In the genomic region with DNA sequence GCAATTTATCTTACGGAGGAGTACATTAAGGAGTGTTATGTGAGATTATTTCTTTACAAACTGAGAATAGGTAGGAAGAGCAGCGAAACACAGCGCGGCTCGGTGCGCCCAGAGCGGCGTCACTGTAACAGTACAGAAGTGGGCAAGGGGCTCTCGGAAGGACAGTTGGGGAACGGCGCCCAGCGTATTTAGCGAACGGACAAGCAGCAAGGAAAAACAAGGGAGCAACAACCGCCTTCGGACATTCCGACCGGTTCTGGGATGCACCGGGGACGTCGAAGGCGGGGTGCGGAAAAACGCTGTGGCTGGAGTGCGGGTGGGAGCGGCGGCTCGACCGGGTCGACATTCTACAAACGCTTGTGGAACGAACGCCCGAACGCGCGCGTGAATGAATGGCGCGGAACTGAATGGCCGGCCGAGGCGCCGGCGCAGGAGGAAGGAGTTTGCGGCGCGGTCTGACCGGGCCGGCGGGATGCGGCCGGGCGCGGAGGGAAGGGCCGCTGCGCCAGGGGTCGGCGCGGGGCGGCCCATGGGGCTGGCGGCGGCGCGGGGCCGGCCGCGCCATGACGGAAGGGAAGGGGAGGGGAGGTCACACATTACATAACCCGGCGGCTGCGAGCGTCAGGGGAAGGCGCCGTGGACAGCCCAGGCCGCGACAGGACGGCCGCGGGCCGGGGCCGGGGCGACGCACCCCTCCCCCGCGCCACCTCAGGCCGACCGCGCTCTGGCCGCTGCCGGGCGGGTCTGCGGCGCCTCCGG, we compare ENCODE assay signal across 8 cellular contexts. TPM values are rescaled to one million over a fixed set of nuclear protein-coding genes. Genes with fewer than 3 reads are reported as not detected.
A peak's percentile ranks its signal among the peaks of the same experiment; 100 is the strongest.
DNase-seq lines count a peak whose midpoint lies in the region; ATAC-seq, FAIRE-seq and TF ChIP-seq lines count a peak whose summit lies in the region.

No MANE protein-coding gene starts in this region.

- no peaks in the 10 kb centered on the region for H3K9me3 ChIP-seq in Loucy (ENCODE audit: insufficient read depth, low read depth, low read length)
- no peaks in the 10 kb centered on the region for H3K9me3 ChIP-seq in colonic mucosa

- H2AFZ ChIP-seq in Loucy (ENCODE audit: low read length) = peak overlapping the region; percentile 62; the same call in 1 of the 2 replicates

- peak overlapping the region; percentile 89 for H3K4me2 ChIP-seq in Loucy (ENCODE audit: low read depth, low read length, poor library complexity, severe bottlenecking)

- peak overlapping the region; percentile 92 for H3K27ac ChIP-seq in colonic mucosa

- peaks cover 48% of the 10 kb centered on the region for H4K20me1 ChIP-seq in Loucy (ENCODE audit: insufficient read depth, low read length, poor library complexity, severe bottlenecking)

- no peaks in the 10 kb centered on the region for H3K27me3 ChIP-seq in Loucy (ENCODE audit: insufficient read depth, low read length, poor library complexity, severe bottlenecking)
- no peaks in the 10 kb centered on the region for H3K27me3 ChIP-seq in colonic mucosa

- ATAC-seq in activated CD4-positive, CD25-positive, alpha-beta regulatory T cell treated with anti-CD3 and anti-CD28 coated beads, Interleukin-2, amount 50 U/mL, for 24 hours = peak; percentile 14 to 16

- H3F3A ChIP-seq in Loucy (ENCODE audit: low read depth) = no peaks in the 10 kb centered on the region

- H3K9me2 ChIP-seq in Loucy (replicated peaks; ENCODE audit: low read depth, low read length) = no peaks in the 10 kb centered on the region

- TF ChIP-seq POLR2A in H54 (IDR thresholded peaks at IDR 0.05; ENCODE audit: low read depth, low read length) = peak; percentile 25; the same call in 1 of the 2 replicates

- H3K4me1 ChIP-seq in Loucy (ENCODE audit: insufficient read depth, low read length, poor library complexity, severe bottlenecking) (peaks cover 47% of the 10 kb centered on the region), colonic mucosa (no peaks in the 10 kb centered on the region)

- H3K79me2 ChIP-seq in Loucy (ENCODE audit: insufficient read depth, low read length) = peaks cover 53% of the 10 kb centered on the region

- H3K36me3 ChIP-seq in Loucy (ENCODE audit: insufficient read depth, low read length) (no peaks in the 10 kb centered on the region), colonic mucosa (no peaks in the 10 kb centered on the region)

- H3K9ac ChIP-seq in Loucy (ENCODE audit: low read depth, low read length, poor library complexity, severe bottlenecking) (peak overlapping the region; percentile 79), colonic mucosa (ENCODE audit: low read depth in 2 of 2, low read length in 2 of 2) (peak overlapping the region; percentile 94 to 96)

- H3K4me3 ChIP-seq in GM12864 (ENCODE audit: low read depth, low read length) (peak overlapping the region; percentile 99), Loucy (ENCODE audit: low read length, poor library complexity, severe bottlenecking) (peak overlapping the region; percentile 91), colonic mucosa (peak overlapping the region; percentile 89)

- intact Hi-C loops in colonic mucosa (cut with DNase I) = no loop called here

- DNase-seq in GM12864 (ENCODE audit: low read depth) = no peak
- DNase-seq in H54 (ENCODE audit: insufficient read length, low spot score) = peak; percentile 44
- DNase-seq in colonic mucosa = peak; percentile 40
- DNase-seq in left kidney (ENCODE audit: low read depth, low spot score) = peak; percentile 83
- DNase-seq in stimulated activated CD4-positive, alpha-beta T cell treated with anti-CD3 and anti-CD28 coated beads, Interleukin-2, amount 100 ng/mL, for 48 hours = peak; percentile 24 to 26
- DNase-seq in amniotic stem cell (lab: John Stamatoyannopoulos, UW) = no peak

- TF ChIP-seq CTCF in GM12864 (IDR thresholded peaks at IDR 0.05; ENCODE audit: low read depth, low read length, missing control alignments) = no peak
- TF ChIP-seq CTCF in Loucy (conservative IDR thresholded peaks at IDR 0.05; ENCODE audit: low read length) = no peak
- no peak for TF ChIP-seq CTCF in colonic mucosa (IDR thresholded peaks at IDR 0.05)

- no peak for FAIRE-seq in H54 (lab: Jason Lieb, UNC)

RNA-seq across cellular contexts. Expression of gene REV1, which starts 0.6 kb away (rescaled TPM):
- 10 to 100 TPM; 29.7 to 37.4 TPM for total RNA-seq in colonic mucosa

Comparison
In these comparisons a context has a peak if more than half of its experiments do, and no peak if none do; other contexts are left out.
1. DNase-seq: peak in H54 (single experiment), colonic mucosa (single experiment), left kidney (single experiment) and stimulated activated CD4-positive, alpha-beta T cell treated with anti-CD3 and anti-CD28 coated beads, Interleukin-2, amount 100 ng/mL, for 48 hours (2 of 2); none in GM12864 (single experiment) and amniotic stem cell (single experiment).
2. Peak in every context shown above with its lines, with median percentiles within 50 percentile points of each other: H3K4me3 ChIP-seq.